ENCODE assay signal across 22 cellular contexts in the genomic region with DNA sequence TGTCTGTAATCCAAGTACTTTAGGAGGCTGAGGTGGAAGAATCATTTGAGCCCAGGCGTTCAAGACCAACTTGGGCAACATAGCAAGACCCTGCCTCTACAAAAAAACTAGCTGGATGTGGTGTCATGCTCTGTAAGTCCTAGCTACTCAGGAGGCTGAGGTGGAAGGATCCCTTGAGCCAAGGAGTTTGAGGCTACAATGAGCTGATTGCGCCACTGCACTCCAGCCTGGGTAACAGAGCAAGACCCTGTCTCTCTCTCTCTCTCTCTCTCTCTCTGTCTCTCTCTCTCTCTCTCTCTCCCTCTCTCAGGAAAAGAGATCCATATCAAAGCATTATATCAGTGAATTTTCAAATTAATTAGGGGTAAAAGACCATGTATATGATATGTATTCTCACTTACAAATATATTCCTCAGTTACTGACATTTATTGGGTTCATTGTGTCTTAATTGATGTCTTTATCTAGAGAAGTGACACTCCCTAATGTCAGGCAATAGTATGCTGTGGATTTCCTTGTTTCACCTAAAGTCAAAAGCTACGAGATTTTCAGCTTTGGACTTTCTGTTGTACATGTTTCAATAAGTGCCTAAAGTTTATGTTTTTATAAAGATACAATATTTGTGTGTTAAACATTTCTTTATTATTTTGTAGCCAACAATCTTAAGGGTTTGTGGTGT.
A peak's percentile ranks its signal among the peaks of the same experiment; 100 is the strongest.
DNase-seq lines count a peak whose midpoint lies in the region; ATAC-seq and TF ChIP-seq lines count a peak whose summit lies in the region.
"Had no signal": no experiment of that assay in that cellular context is flagged by ENCODE, and none has a peak within 500 bp of the region (broad histone marks: within the 10 kb centered on the region; RNA-seq: fewer than 3 reads in every experiment).

No MANE protein-coding gene starts in this region.

- CTCF ChIA-PET in activated CD4-positive, alpha-beta memory T cell treated with anti-CD3 and anti-CD28 coated beads for 36 hours (lab: Charles Lee) = interaction anchor here (3.3 to 6.1 kb wide), 2 partner anchors 31 to 138 kb away, joined by 15 to 58 read pairs; no protein-coding TSS in a partner anchor

- H3K9me3 ChIP-seq in mucosa of descending colon (no peaks in the 10 kb centered on the region), thymus (ENCODE audit: control insufficient read depth) (no peaks in the 10 kb centered on the region), stomach (no peaks in the 10 kb centered on the region), prostate gland (no peaks in the 10 kb centered on the region)
- H3K9me3 ChIP-seq: pancreas had no signal

- H3K27me3 ChIP-seq in thymus (ENCODE audit: control insufficient read depth, insufficient read depth) (no peaks in the 10 kb centered on the region), stomach (no peaks in the 10 kb centered on the region), prostate gland (replicated peaks; ENCODE audit: insufficient read depth) (no peaks in the 10 kb centered on the region)
- H3K27me3 ChIP-seq: pancreas had no signal

- H3K36me3 ChIP-seq in mucosa of descending colon (ENCODE audit: low read depth) (no peaks in the 10 kb centered on the region), thymus (ENCODE audit: control insufficient read depth, insufficient read depth) (peaks cover 13% of the 10 kb centered on the region), stomach (peaks cover 28 to 60% (median 50%) of the 10 kb centered on the region in 4 donors), prostate gland (no peaks in the 10 kb centered on the region)

- intact Hi-C loops in activated T-helper 1 cell treated with anti-CD3 and anti-CD28 coated beads, Interleukin-12 subunit alpha, Interleukin-12 subunit beta, Interleukin-2, Interleukin-4 antibody, amounts not matched to agents 30 ng/mL and 10 ng/mL and 1 ng/mL, durations not matched to agents 14 hours and 24 hours and 36 hours (cut with micrococcal nuclease) = no loop called here
- intact Hi-C loops in mucosa of descending colon (cut with DNase I, micrococcal nuclease) = loop anchor here (10.0 kb wide), 1 partner anchor 141 kb away; no protein-coding TSS in a partner anchor
- intact Hi-C loops in stomach (cut with DNase I; ENCODE audit: low total_unique reads) = loop anchor here (10.0 kb wide), 1 partner anchor 131 kb away; no protein-coding TSS in a partner anchor
- intact Hi-C loops in prostate gland (cut with DNase I) = loop anchor here (5.0 to 10.0 kb wide), 2 partner anchors 138 to 811 kb away; no protein-coding TSS in a partner anchor
- intact Hi-C loops in activated CD4-positive, alpha-beta memory T cell treated with anti-CD3 and anti-CD28 coated beads for 36 hours (cut with micrococcal nuclease) = loop anchor here (10.0 kb wide), 1 partner anchor 261 kb away; no protein-coding TSS in a partner anchor

- peaks cover 87% of the 10 kb centered on the region for H3K4me1 Mint-ChIP-seq in activated naive CD4-positive, alpha-beta T cell treated with anti-CD3 and anti-CD28 coated beads, Interleukin-2, amount 50 U/mL, for 24 hours
- H3K4me1 Mint-ChIP-seq in activated T-helper 1 cell treated with anti-CD3 and anti-CD28 coated beads, Interleukin-12 subunit alpha, Interleukin-12 subunit beta, Interleukin-2, Interleukin-4 antibody, amounts not matched to agents 30 ng/mL and 10 ng/mL and 1 ng/mL, durations not matched to agents 14 hours and 24 hours and 36 hours (ENCODE audit: low read depth) = peaks cover 62% of the 10 kb centered on the region
- H3K4me1 Mint-ChIP-seq in activated CD4-positive, alpha-beta memory T cell treated with anti-CD3 and anti-CD28 coated beads for 36 hours (ENCODE audit: low read depth) = peaks cover 56% of the 10 kb centered on the region

- no peak for TF ChIP-seq CTCF in mucosa of descending colon (IDR thresholded peaks at IDR 0.05)
- no peak for TF ChIP-seq CTCF in stomach (IDR thresholded peaks at IDR 0.05)
- no peak for TF ChIP-seq CTCF in prostate gland (IDR thresholded peaks at IDR 0.05)

- no peaks in the 10 kb centered on the region for H3K27me3 Mint-ChIP-seq in activated naive CD4-positive, alpha-beta T cell treated with anti-CD3 and anti-CD28 coated beads, Interleukin-2, amount 50 U/mL, for 24 hours
- no peaks in the 10 kb centered on the region for H3K27me3 Mint-ChIP-seq in activated T-helper 1 cell treated with anti-CD3 and anti-CD28 coated beads, Interleukin-12 subunit alpha, Interleukin-12 subunit beta, Interleukin-2, Interleukin-4 antibody, amounts not matched to agents 30 ng/mL and 10 ng/mL and 1 ng/mL, durations not matched to agents 14 hours and 24 hours and 36 hours (ENCODE audit: insufficient read depth)
- no peaks in the 10 kb centered on the region for H3K27me3 Mint-ChIP-seq in activated CD4-positive, alpha-beta memory T cell treated with anti-CD3 and anti-CD28 coated beads for 36 hours

- WGBS in thymus = 94% methylated on average over 3 of the region's 3 CpGs
- 77 to 82% (median 78%) methylated on average over 3 of the region's 3 CpGs for WGBS in stomach, 5 donors
- WGBS in prostate gland = 84% methylated on average over 3 of the region's 3 CpGs

- TF ChIP-seq EP300 in stomach (IDR thresholded peaks at IDR 0.05) = no peak

- H3K4me1 ChIP-seq in mucosa of descending colon (ENCODE audit: low read depth) (no peaks in the 10 kb centered on the region), thymus (ENCODE audit: control insufficient read depth, insufficient read depth, low read length) (peaks cover 19% of the 10 kb centered on the region), stomach (peaks cover 0 to 33% (median 14%) of the 10 kb centered on the region in 4 donors), prostate gland (replicated peaks) (no peaks in the 10 kb centered on the region)
- H3K4me1 ChIP-seq: pancreas had no signal

- H3K9me3 Mint-ChIP-seq in activated naive CD4-positive, alpha-beta T cell treated with anti-CD3 and anti-CD28 coated beads, Interleukin-2, amount 50 U/mL, for 24 hours = no peaks in the 10 kb centered on the region
- no peaks in the 10 kb centered on the region for H3K9me3 Mint-ChIP-seq in activated T-helper 1 cell treated with anti-CD3 and anti-CD28 coated beads, Interleukin-12 subunit alpha, Interleukin-12 subunit beta, Interleukin-2, Interleukin-4 antibody, amounts not matched to agents 30 ng/mL and 10 ng/mL and 1 ng/mL, durations not matched to agents 14 hours and 24 hours and 36 hours
- H3K9me3 Mint-ChIP-seq in activated CD4-positive, alpha-beta memory T cell treated with anti-CD3 and anti-CD28 coated beads for 36 hours = no peaks in the 10 kb centered on the region

- H3K4me3 ChIP-seq in mucosa of descending colon = no peak overlapping the region
- H3K4me3 ChIP-seq in thymus (ENCODE audit: low read length) = no peak overlapping the region
- no peak overlapping the region for H3K4me3 ChIP-seq in stomach
- H3K4me3 ChIP-seq in prostate gland = no peak overlapping the region
- H3K4me3 ChIP-seq: lung, pancreas had no signal

- TF ChIP-seq POLR2A in stomach (IDR thresholded peaks at IDR 0.05) = no peak
- TF ChIP-seq POLR2A in prostate gland (IDR thresholded peaks at IDR 0.05) = no peak

- peak overlapping the region; percentile 81 for H3K27ac Mint-ChIP-seq in activated naive CD4-positive, alpha-beta T cell treated with anti-CD3 and anti-CD28 coated beads, Interleukin-2, amount 50 U/mL, for 24 hours
- peak overlapping the region; percentile 7 for H3K27ac Mint-ChIP-seq in activated T-helper 1 cell treated with anti-CD3 and anti-CD28 coated beads, Interleukin-12 subunit alpha, Interleukin-12 subunit beta, Interleukin-2, Interleukin-4 antibody, amounts not matched to agents 30 ng/mL and 10 ng/mL and 1 ng/mL, durations not matched to agents 14 hours and 24 hours and 36 hours
- no peak overlapping the region for H3K27ac Mint-ChIP-seq in activated CD4-positive, alpha-beta memory T cell treated with anti-CD3 and anti-CD28 coated beads for 36 hours

- peak; percentile 51 for ATAC-seq in mucosa of descending colon
- ATAC-seq: pancreas, right cardiac atrium had no signal

- POLR2A ChIA-PET in activated CD4-positive, alpha-beta memory T cell treated with anti-CD3 and anti-CD28 coated beads for 36 hours (lab: Charles Lee) = no interaction called here

- peaks cover 9% of the 10 kb centered on the region for H3K36me3 Mint-ChIP-seq in activated naive CD4-positive, alpha-beta T cell treated with anti-CD3 and anti-CD28 coated beads, Interleukin-2, amount 50 U/mL, for 24 hours
- H3K36me3 Mint-ChIP-seq in activated T-helper 1 cell treated with anti-CD3 and anti-CD28 coated beads, Interleukin-12 subunit alpha, Interleukin-12 subunit beta, Interleukin-2, Interleukin-4 antibody, amounts not matched to agents 30 ng/mL and 10 ng/mL and 1 ng/mL, durations not matched to agents 14 hours and 24 hours and 36 hours (ENCODE audit: low read depth) = peaks cover 41% of the 10 kb centered on the region
- peaks cover 25% of the 10 kb centered on the region for H3K36me3 Mint-ChIP-seq in activated CD4-positive, alpha-beta memory T cell treated with anti-CD3 and anti-CD28 coated beads for 36 hours

- peak overlapping the region; percentile 12 for H3K27ac ChIP-seq in thymus (ENCODE audit: low read depth)
- H3K27ac ChIP-seq in stomach = no peak overlapping the region
- H3K27ac ChIP-seq in prostate gland = no peak overlapping the region
- H3K27ac ChIP-seq: pancreas had no signal

- no peak for DNase-seq in activated naive CD4-positive, alpha-beta T cell treated with anti-CD3 and anti-CD28 coated beads, Interleukin-2, amount 50 U/mL, for 16 hours
- DNase-seq in activated T-helper 1 cell treated with anti-CD3 and anti-CD28 coated beads, Interleukin-12 subunit alpha, Interleukin-12 subunit beta, Interleukin-2, Interleukin-4 antibody, amounts not matched to agents 30 ng/mL and 10 ng/mL and 1 ng/mL, durations not matched to agents 14 hours and 24 hours and 36 hours (ENCODE audit: low spot score) = no peak
- DNase-seq in mucosa of descending colon = no peak
- no peak for DNase-seq in stomach
- DNase-seq in prostate gland (ENCODE audit: low spot score) = no peak
- no peak for DNase-seq in activated CD4-positive, alpha-beta memory T cell treated with anti-CD3 and anti-CD28 coated beads for 36 hours
- DNase-seq: ACHN; activated CD4-positive, CD25-positive, alpha-beta regulatory T cell treated with anti-CD3 and anti-CD28 coated beads, Interleukin-2, amount 50 U/mL, for 72 hours; activated effector memory CD4-positive, alpha-beta T cell treated with anti-CD3 and anti-CD28 coated beads, Interleukin-2, amount 50 U/mL, for 16 hours; C1 segment of cervical spinal cord; HCEC 1CT; kidney; MM.1S; NCI-H2171; NCI-H69; pancreas; right cardiac atrium; stimulated activated CD4-positive, alpha-beta T cell treated with anti-CD3 and anti-CD28 coated beads, Interleukin-15, amount 100 ng/mL, for 24 hours; SW 1271 had no signal

- H3K4me3 Mint-ChIP-seq in activated naive CD4-positive, alpha-beta T cell treated with anti-CD3 and anti-CD28 coated beads, Interleukin-2, amount 50 U/mL, for 24 hours = no peak overlapping the region
- no peak overlapping the region for H3K4me3 Mint-ChIP-seq in activated T-helper 1 cell treated with anti-CD3 and anti-CD28 coated beads, Interleukin-12 subunit alpha, Interleukin-12 subunit beta, Interleukin-2, Interleukin-4 antibody, amounts not matched to agents 30 ng/mL and 10 ng/mL and 1 ng/mL, durations not matched to agents 14 hours and 24 hours and 36 hours
- H3K4me3 Mint-ChIP-seq in activated CD4-positive, alpha-beta memory T cell treated with anti-CD3 and anti-CD28 coated beads for 36 hours = no peak overlapping the region
